Comparison of ENCODE assay signal across 8 cellular contexts in the genomic region with DNA sequence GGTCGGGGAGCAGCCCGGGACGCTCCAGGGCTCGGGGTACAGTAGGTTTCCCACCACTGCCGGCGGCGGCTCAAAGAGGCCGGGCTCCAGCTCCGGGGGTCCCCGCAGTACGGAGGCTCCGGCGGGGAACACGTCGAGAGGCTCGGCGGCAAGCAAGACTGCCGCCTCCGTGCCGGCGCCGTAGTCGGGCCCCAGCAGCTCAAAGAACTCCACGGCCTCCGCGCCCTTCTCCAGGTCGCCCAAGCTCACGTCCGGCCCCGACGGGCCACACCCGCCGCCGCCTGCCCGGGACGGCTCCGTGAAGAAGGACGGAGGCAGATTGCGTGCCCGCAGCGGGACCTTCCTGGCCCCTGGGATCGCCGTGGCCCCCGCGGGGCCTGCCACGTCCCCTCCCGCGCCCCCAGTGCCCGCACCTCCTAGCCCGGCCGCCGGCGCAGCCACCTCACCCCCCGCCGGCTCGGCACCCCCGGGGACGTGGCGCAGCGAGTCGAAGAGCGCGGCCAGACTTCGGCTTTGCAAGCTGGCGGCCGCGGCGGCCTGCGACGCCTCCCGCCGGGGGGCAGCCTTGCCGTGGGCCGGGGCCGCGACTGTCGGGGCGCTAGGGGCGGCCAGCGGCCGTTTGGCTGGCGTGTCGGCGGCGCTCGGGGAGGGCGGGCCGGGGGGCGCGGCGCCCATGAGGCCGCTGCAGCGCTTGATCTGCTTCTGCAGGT. TPM values are rescaled to one million over a fixed set of nuclear protein-coding genes. Genes with fewer than 3 reads are reported as not detected.
DNase-seq lines count a peak whose midpoint lies in the region; ATAC-seq and TF ChIP-seq lines count a peak whose summit lies in the region.

No MANE protein-coding gene starts in this region.

- H3K36me3 Mint-ChIP-seq in T-helper 2 cell treated with Interferon-gamma antibody and Interleukin-4, amounts not matched to agents 5 μg/mL and 100 μg/mL, for 36 hours (ENCODE audit: low read depth): no peaks in the 10 kb centered on the region
- peaks cover 6% of the 10 kb centered on the region for H3K36me3 Mint-ChIP-seq in neural progenitor cell

- H3K27ac ChIP-seq in esophagus squamous epithelium (peak overlapping the region in 3 of 4 donors; percentile 51 to 66 (median 65)), neural progenitor cell (no peak overlapping the region)

- no peak for ATAC-seq in HG02798 (IDR thresholded peaks at IDR 0.05; ENCODE audit: poor library complexity, unreplicated experiment)
- no peak for ATAC-seq in GM19023 (IDR thresholded peaks at IDR 0.05; ENCODE audit: unreplicated experiment)

- H3K4me3 Mint-ChIP-seq in T-helper 2 cell treated with Interferon-gamma antibody and Interleukin-4, amounts not matched to agents 5 μg/mL and 100 μg/mL, for 36 hours: peak overlapping the region; percentile 61
- H3K4me3 Mint-ChIP-seq in neural progenitor cell: peak overlapping the region; percentile 90

- peaks cover 0 to 73% (median 6%) of the 10 kb centered on the region in 4 donors for H3K27me3 ChIP-seq in esophagus squamous epithelium
- H3K27me3 ChIP-seq in neural progenitor cell: peaks cover 100% of the 10 kb centered on the region

- peak; percentile 9 for DNase-seq in NCI-H510A treated with DMSO at 0.1 percent for 48 hours (lab: John Stamatoyannopoulos, UW)
- DNase-seq in NCI-H510A (lab: John Stamatoyannopoulos, UW): no peak
- no peak for DNase-seq in T-helper 2 cell treated with Interferon-gamma antibody and Interleukin-4, amounts not matched to agents 5 μg/mL and 100 μg/mL, for 36 hours (ENCODE audit: low spot score)
- DNase-seq in esophagus squamous epithelium (lab: John Stamatoyannopoulos, UW): no peak
- DNase-seq in neural progenitor cell (ENCODE audit: low spot score): peak; percentile 57
- no peak for DNase-seq in activated CD4-positive, CD25-positive, alpha-beta regulatory T cell (lab: John Stamatoyannopoulos, UW)

- WGBS in esophagus squamous epithelium, 2 donors: no CpG with 5 or more reads among the region's 93 CpGs

- peaks cover 78% of the 10 kb centered on the region for H3K27me3 Mint-ChIP-seq in T-helper 2 cell treated with Interferon-gamma antibody and Interleukin-4, amounts not matched to agents 5 μg/mL and 100 μg/mL, for 36 hours (ENCODE audit: low read depth)
- peaks cover 30% of the 10 kb centered on the region for H3K27me3 Mint-ChIP-seq in neural progenitor cell (ENCODE audit: insufficient read depth, low read depth)

- no peak overlapping the region for H3K27ac Mint-ChIP-seq in T-helper 2 cell treated with Interferon-gamma antibody and Interleukin-4, amounts not matched to agents 5 μg/mL and 100 μg/mL, for 36 hours
- no peak overlapping the region for H3K27ac Mint-ChIP-seq in neural progenitor cell

- H3K4me1 Mint-ChIP-seq in T-helper 2 cell treated with Interferon-gamma antibody and Interleukin-4, amounts not matched to agents 5 μg/mL and 100 μg/mL, for 36 hours (ENCODE audit: low read depth): no peaks in the 10 kb centered on the region
- H3K4me1 Mint-ChIP-seq in neural progenitor cell: peaks cover 47% of the 10 kb centered on the region

- TF ChIP-seq POLR2A in esophagus squamous epithelium (IDR thresholded peaks at IDR 0.05): no peak

- TF ChIP-seq CTCF in esophagus squamous epithelium (IDR thresholded peaks at IDR 0.05): no peak
- no peak for TF ChIP-seq CTCF in neural progenitor cell (IDR thresholded peaks at IDR 0.05)

- H3K79me2 ChIP-seq in neural progenitor cell (ENCODE audit: low read depth): no peaks in the 10 kb centered on the region

- H3K4me2 ChIP-seq in neural progenitor cell: peak overlapping the region; percentile 84

- H3K4me3 ChIP-seq in esophagus squamous epithelium (peak overlapping the region; percentile 45 to 75 (median 60)), neural progenitor cell (peak overlapping the region; percentile 59)

- H2AFZ ChIP-seq in neural progenitor cell (replicated peaks): peak overlapping the region; percentile 54

- intact Hi-C loops in esophagus squamous epithelium (cut with DNase I): no loop called here

- no peaks in the 10 kb centered on the region for H3K9me3 Mint-ChIP-seq in T-helper 2 cell treated with Interferon-gamma antibody and Interleukin-4, amounts not matched to agents 5 μg/mL and 100 μg/mL, for 36 hours
- no peaks in the 10 kb centered on the region for H3K9me3 Mint-ChIP-seq in neural progenitor cell

- H3K36me3 ChIP-seq in esophagus squamous epithelium (no peaks in the 10 kb centered on the region), neural progenitor cell (no peaks in the 10 kb centered on the region)

- peaks cover 25% of the 10 kb centered on the region for H3F3A ChIP-seq in neural progenitor cell (ENCODE audit: low read depth)

- H3K9me3 ChIP-seq in esophagus squamous epithelium (no peaks in the 10 kb centered on the region), neural progenitor cell (ENCODE audit: low read depth) (no peaks in the 10 kb centered on the region)

- H4K20me1 ChIP-seq in neural progenitor cell (ENCODE audit: low read depth): peaks cover 36% of the 10 kb centered on the region

- H3K4me1 ChIP-seq in esophagus squamous epithelium (peaks cover 0 to 20% (median 0%) of the 10 kb centered on the region in 3 donors), neural progenitor cell (peaks cover 24% of the 10 kb centered on the region)

- no peak overlapping the region for H3K9ac ChIP-seq in neural progenitor cell

RNA-seq across cellular contexts. Expression of gene FAM181B, which starts 0.8 kb away (rescaled TPM):
- total RNA-seq in esophagus squamous epithelium: under 1 TPM; 0.13 to 0.57 (median 0.34) TPM
- 0.09 TPM in 1 of 2 replicates, not detected in the other for total RNA-seq in neural progenitor cell (ENCODE audit: low replicate concordance)

Comparison
In these comparisons a context has a peak if more than half of its experiments do, and no peak if none do; other contexts are left out.
1. DNase-seq: peak in NCI-H510A treated with DMSO at 0.1 percent for 48 hours (single experiment) and neural progenitor cell (single experiment); none in NCI-H510A (single experiment), T-helper 2 cell treated with Interferon-gamma antibody and Interleukin-4, amounts not matched to agents 5 μg/mL and 100 μg/mL, for 36 hours (single experiment), esophagus squamous epithelium (single experiment) and activated CD4-positive, CD25-positive, alpha-beta regulatory T cell (0 of 4).